Comparison of ENCODE assay signal across 8 cellular contexts in the genomic region with DNA sequence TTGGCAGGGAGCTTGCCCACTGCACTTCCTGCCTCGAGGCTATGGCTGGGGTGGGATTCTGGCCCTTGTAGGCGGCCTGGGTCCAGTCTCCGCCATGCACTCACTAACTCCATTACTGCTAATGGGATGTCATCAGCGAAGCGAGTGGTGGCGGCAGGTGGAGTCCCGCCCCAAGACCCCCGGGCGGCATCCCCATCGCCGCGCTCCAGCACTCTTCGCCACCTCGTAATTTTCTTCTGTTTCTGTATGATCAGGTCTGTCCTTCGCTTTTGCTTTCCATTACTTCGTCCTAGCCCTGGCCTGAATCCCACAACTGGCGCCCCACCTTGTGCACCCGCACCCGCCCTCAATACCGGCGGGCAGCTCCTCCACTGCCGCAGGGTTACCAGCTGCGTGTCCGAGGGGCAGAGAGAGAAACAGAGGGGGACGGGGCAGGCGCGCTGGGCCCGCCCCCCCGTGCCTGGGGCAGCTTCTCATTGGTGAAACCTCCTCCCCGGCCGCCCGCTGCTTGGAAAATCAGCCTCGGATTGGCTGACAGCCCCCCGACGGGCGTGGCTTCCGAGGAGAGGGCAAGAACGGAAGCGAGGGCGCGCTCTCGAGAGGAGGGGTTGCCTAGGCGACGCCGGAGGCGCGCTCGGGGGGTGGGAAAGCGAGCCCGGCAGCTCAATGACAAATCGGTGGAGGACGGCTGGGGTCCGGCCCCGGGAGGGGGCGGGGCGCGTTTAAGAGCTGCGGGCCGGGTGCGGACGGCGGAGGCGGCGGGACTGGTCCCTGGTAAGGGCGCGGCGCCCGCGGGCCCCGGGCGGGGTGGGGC.
DNase-seq lines count a peak whose midpoint lies in the region; ATAC-seq and TF ChIP-seq lines count a peak whose summit lies in the region.

TSS of gene RALB (plus strand) at position 646 of the 814 bp plus-strand sequence. CDS start 25,813 bp downstream, outside the sequence.

- H3K36me3 Mint-ChIP-seq in central memory CD8-positive, alpha-beta T cell (ENCODE audit: insufficient read depth): peaks cover 10% of the 10 kb centered on the region

- H3K4me3 Mint-ChIP-seq in central memory CD8-positive, alpha-beta T cell: peak within 1 kb of the TSS; percentile 99

- H3K27ac Mint-ChIP-seq in central memory CD8-positive, alpha-beta T cell (ENCODE audit: low read depth): peak within 1 kb of the TSS; percentile 97

- TF ChIP-seq CTCF in AG09309 (IDR thresholded peaks at IDR 0.05; ENCODE audit: control insufficient read depth, insufficient read depth, low read depth, low read length, missing control alignments): no peak

- peak within 1 kb of the TSS; percentile 65 for H3K4me3 ChIP-seq in AG09309 (ENCODE audit: control insufficient read depth, low read depth, low read length)

- no peaks in the 10 kb centered on the region for H3K9me3 Mint-ChIP-seq in central memory CD8-positive, alpha-beta T cell

- peaks cover 15% of the 10 kb centered on the region for H3K27me3 Mint-ChIP-seq in central memory CD8-positive, alpha-beta T cell

- ATAC-seq in GM19025 (IDR thresholded peaks at IDR 0.05; ENCODE audit: low read depth, unreplicated experiment) (peak; percentile 92), HG03342 (IDR thresholded peaks at IDR 0.05; ENCODE audit: unreplicated experiment) (peak; percentile 92)
- ATAC-seq in central memory CD8-positive, alpha-beta T cell (replicated peaks; ENCODE audit: extremely low read depth, poor library complexity, severe bottlenecking): peak; percentile 93

- DNase-seq in AG09309 (ENCODE audit: low read depth) (peak; percentile 88), NCI-H446 (lab: John Stamatoyannopoulos, UW) (peak; percentile 72 to 98), iris pigment epithelial cell (ENCODE audit: low read depth) (peak; percentile 99)
- DNase-seq in activated CD4-positive, CD25-positive, alpha-beta regulatory T cell treated with anti-CD3 and anti-CD28 coated beads, Interleukin-2, amount 50 U/mL, for 16 hours (ENCODE audit: low read depth, low spot score): peak; percentile 97
- DNase-seq in central memory CD8-positive, alpha-beta T cell (ENCODE audit: low spot score in 2 of 2): peak; percentile 96 to 97
- DNase-seq in stimulated activated CD4-positive, alpha-beta T cell treated with anti-CD3 and anti-CD28 coated beads, Interleukin-12 subunit alpha, Interleukin-12 subunit beta, amount 100 ng/mL, for 4 hours: peak; percentile 98

- H3K4me1 Mint-ChIP-seq in central memory CD8-positive, alpha-beta T cell: peaks cover 45% of the 10 kb centered on the region

Comparison
In these comparisons a context has a peak if more than half of its experiments do, and no peak if none do; other contexts are left out.
1. Peak in every context shown above with its lines: DNase-seq, ATAC-seq and H3K4me3 ChIP-seq.